Comparison of ENCODE assay signal across 8 cellular contexts in the genomic region with DNA sequence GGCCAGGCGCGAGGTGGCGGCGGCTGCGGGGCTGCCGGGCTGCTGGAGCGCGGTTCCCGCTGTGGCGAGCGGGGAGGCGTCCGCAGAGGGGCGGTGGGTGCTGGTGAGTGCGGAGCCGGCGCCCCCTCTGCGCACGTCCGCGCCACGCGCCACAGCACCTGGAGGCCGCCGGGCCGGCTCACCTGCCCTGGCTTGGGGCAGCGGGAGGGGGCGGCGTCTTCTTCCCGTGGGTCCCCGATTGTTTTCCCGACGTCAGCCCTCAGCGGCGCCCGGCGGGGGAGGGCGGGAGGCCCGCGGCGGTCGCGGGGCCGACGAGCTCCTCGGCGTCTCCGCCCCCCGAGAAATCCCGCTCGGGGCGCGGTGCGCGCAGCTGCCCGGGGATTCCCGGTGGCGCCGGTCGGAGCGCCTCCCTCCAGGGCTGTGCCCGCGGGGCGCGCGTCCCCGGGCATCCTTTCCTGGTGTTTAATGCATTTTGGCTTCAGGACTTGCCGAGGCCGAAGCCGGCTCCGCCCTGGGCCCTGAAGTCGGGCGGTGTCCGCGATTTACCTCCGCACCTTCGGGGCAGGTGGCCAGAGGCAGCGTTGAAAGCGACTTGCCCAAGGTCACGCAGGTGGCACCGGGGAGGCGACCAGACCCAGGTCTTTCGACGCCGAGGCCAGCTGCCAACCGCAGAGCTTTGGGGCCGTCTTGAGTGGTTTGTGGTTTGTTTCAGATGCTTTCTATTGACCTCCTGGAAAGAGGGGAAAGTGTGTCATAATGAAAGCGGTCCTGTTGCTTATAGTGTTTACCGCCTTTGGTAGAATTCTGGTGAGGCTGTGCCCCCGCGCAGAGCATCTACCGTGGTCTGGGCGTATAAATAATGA. TPM values are rescaled to one million over a fixed set of nuclear protein-coding genes. Genes with fewer than 3 reads are reported as not detected.
DNase-seq lines count a peak whose midpoint lies in the region; ATAC-seq and TF ChIP-seq lines count a peak whose summit lies in the region.

No MANE protein-coding gene starts in this region.

- H3K27ac ChIP-seq in HCT116 (ENCODE audit: low read depth, low read length) = peak overlapping the region; percentile 87

- TF ChIP-seq POLR2A in HCT116 (IDR thresholded peaks at IDR 0.05; ENCODE audit: borderline replicate concordance, extremely low read depth, insufficient read depth, insufficient read length) = no peak

- no TSS peak for BruUV-seq in HCT116 (replicated peaks; lab: Mats Ljungman, UMichigan)

- intact Hi-C loops in HCT116 (cut with micrococcal nuclease) = loop anchor here (1.0 kb wide), 1 partner anchor 67 kb away; no protein-coding TSS in a partner anchor

- no peaks in the 10 kb centered on the region; the same call in 1 of the 2 replicates for H4K20me1 ChIP-seq in HCT116 (ENCODE audit: insufficient read depth)

- H3K4me3 ChIP-seq in GM12875 (ENCODE audit: low read depth, low read length) = peak overlapping the region; percentile 17
- H3K4me3 ChIP-seq in HCT116 (replicated peaks in 1 of 2; ENCODE audit: low read depth in 1 of 2, low read length in 2 of 2) = peak overlapping the region; percentile 74 to 75
- H3K4me3 ChIP-seq in choroid plexus epithelial cell (ENCODE audit: low read depth, low read length) = peak overlapping the region; percentile 87

- TF ChIP-seq RAD21 in HCT116 (IDR thresholded peaks at IDR 0.05; ENCODE audit: low read depth) = no peak

- H3K27me3 ChIP-seq in HCT116 (ENCODE audit: insufficient read depth, low read length) = no peaks in the 10 kb centered on the region

- peak overlapping the region; percentile 47 for H2AFZ ChIP-seq in HCT116 (ENCODE audit: low read depth, low read length, poor library complexity, severe bottlenecking)

- peak overlapping the region; percentile 76 for H3K9ac ChIP-seq in HCT116 (ENCODE audit: low read length)

- H3K9me3 ChIP-seq in HCT116 (ENCODE audit: control insufficient read depth in 1 of 2, insufficient read depth in 1 of 2, low read depth in 1 of 2, low read length in 2 of 2) = no peaks in the 10 kb centered on the region

- POLR2A ChIA-PET in HCT116 (lab: Charles Lee) = interaction anchor here (0.9 to 1.9 kb wide), 2 partner anchors 18 to 67 kb away, joined by 3 to 12 read pairs; no protein-coding TSS in a partner anchor

- H3K9me2 ChIP-seq in HCT116 (ENCODE audit: insufficient read depth) = no peaks in the 10 kb centered on the region

- H3K36me3 ChIP-seq in HCT116 (ENCODE audit: control insufficient read depth in 1 of 2, insufficient read depth in 2 of 2, low read length in 2 of 2) = no peaks in the 10 kb centered on the region

- peaks cover 7 to 16% of the 10 kb centered on the region in 2 experiments for H3K4me1 ChIP-seq in HCT116 (ENCODE audit: control insufficient read depth in 1 of 2, insufficient read depth in 2 of 2, low read length in 2 of 2)

- CTCF ChIA-PET in HCT116 (lab: Charles Lee) = interaction anchor here (0.9 to 2.0 kb wide), 6 partner anchors 12 to 191 kb away, joined by 4 to 7 read pairs (median 6); no protein-coding TSS in a partner anchor

- DNase-seq in HCT116 (ENCODE audit: low read depth, low spot score) (peak; percentile 28), MV-4-11 (lab: John Stamatoyannopoulos, UW) (peak; percentile 71), choroid plexus epithelial cell (ENCODE audit: low read depth) (peak; percentile 65), left lobe of liver (ENCODE audit: low spot score) (peak; percentile 74), OCI-M2 (lab: John Stamatoyannopoulos, UW; ENCODE audit: unreplicated experiment) (no peak)
- DNase-seq in activated CD4-positive, alpha-beta T cell treated with anti-CD3 and anti-CD28 coated beads for 48 hours = peak; percentile 70
- DNase-seq in stimulated activated CD4-positive, alpha-beta T cell treated with anti-CD3 and anti-CD28 coated beads, Interleukin-1b, Interleukin-23, amount 100 ng/mL, for 48 hours = peak; percentile 60

- RAD21 ChIA-PET in HCT116 (lab: Charles Lee; ENCODE audit: low non-redundant PET in 1 of 2, low total read pairs in 2 of 2, uncharacterized antibody in 2 of 2, unreplicated experiment in 2 of 2) = interaction anchor here in 1 of 2 experiments (0.6 to 1.4 kb wide), 2 partner anchors 23 to 76 kb away, joined by 3 read pairs; no protein-coding TSS in a partner anchor

- H3K79me2 ChIP-seq in HCT116 (ENCODE audit: insufficient read depth, low read length) = peaks cover 40% of the 10 kb centered on the region

- TF ChIP-seq CTCF in GM12875 (IDR thresholded peaks at IDR 0.05; ENCODE audit: borderline replicate concordance, insufficient read depth, low read depth, low read length) (no peak), HCT116 (IDR thresholded peaks at IDR 0.05 in 2 of 3, conservative IDR thresholded peaks at IDR 0.05 in 1 of 3; ENCODE audit: borderline replicate concordance in 1 of 3, insufficient read depth in 1 of 3, low read depth in 2 of 3, low read length in 2 of 3) (no peak), choroid plexus epithelial cell (conservative IDR thresholded peaks at IDR 0.05; ENCODE audit: low read depth, low read length) (no peak)

- peak overlapping the region; percentile 97 for H3K4me2 ChIP-seq in HCT116 (ENCODE audit: low read length)

- ATAC-seq in HCT116 (peak; percentile 59), left lobe of liver (peak; percentile 54)

TF ChIP-seq in HCT116, 20 proteins besides CTCF, POLR2A, EP300 and RAD21:
- TF ChIP-seq SIN3A (IDR thresholded peaks at IDR 0.05; ENCODE audit: low read depth) (peak; percentile 8; the same call in 1 of the 2 replicates), ZNF274 (IDR thresholded peaks at IDR 0.05; ENCODE audit: low read depth, low read length) (no peak), POLR2AphosphoS5 (IDR thresholded peaks at IDR 0.05; ENCODE audit: low read depth, low read length) (peak; percentile 57; the same call in 1 of the 2 replicates), CEBPB (IDR thresholded peaks at IDR 0.05; ENCODE audit: low read depth) (no peak), FOSL1 (IDR thresholded peaks at IDR 0.05; ENCODE audit: low read depth) (no peak), JUND (IDR thresholded peaks at IDR 0.05) (no peak), ZFX (IDR thresholded peaks at IDR 0.05) (peak; percentile 92), TCF7L2 (IDR thresholded peaks at IDR 0.05; ENCODE audit: borderline replicate concordance, extremely low read depth, insufficient read depth, insufficient read length) (peak; percentile 20)
- TF ChIP-seq, protein P1, sequence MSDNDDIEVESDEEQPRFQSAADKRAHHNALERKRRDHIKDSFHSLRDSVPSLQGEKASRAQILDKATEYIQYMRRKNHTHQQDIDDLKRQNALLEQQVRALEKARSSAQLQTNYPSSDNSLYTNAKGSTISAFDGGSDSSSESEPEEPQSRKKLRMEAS (IDR thresholded peaks at IDR 0.05) = peak; percentile 70; the same call in 1 of the 2 replicates

RNA-seq across cellular contexts. Expression of a gene that starts 0.6 kb away (rescaled TPM):
- total RNA-seq in HCT116 (2021; ENCODE audit: unreplicated experiment) (30.6 TPM), left lobe of liver (21.1 TPM)
- 15.0 and 17.2 TPM in 2 replicates for polyA plus RNA-seq in HCT116 (2012)

Comparison
In these comparisons a context has a peak if more than half of its experiments do, and no peak if none do; other contexts are left out.
1. H3K4me3 ChIP-seq: peak in every context shown above with its lines; median percentile 87 in choroid plexus epithelial cell; 74 in HCT116; 17 in GM12875.